In genomic region chr2:226142452-226142851, GRCh38 we compare ENCODE assay signal across 25 cellular contexts.
"Had no signal": no experiment of that assay in that cellular context is flagged by ENCODE, and none has a peak within 500 bp of the region (broad histone marks: within the 10 kb centered on the region; RNA-seq: fewer than 3 reads in every experiment).

No MANE protein-coding gene starts in this region.

- H3K9me3 ChIP-seq: SJCRH30 had no signal

- H3K4me1 ChIP-seq: SJCRH30 had no signal

- H3K27ac ChIP-seq: brain microvascular endothelial cell, SJCRH30, VCaP had no signal

- DNase-seq: activated CD4-positive, alpha-beta memory T cell treated with anti-CD3 and anti-CD28 coated beads for 36 hours; activated CD4-positive, alpha-beta T cell treated with anti-CD3 and anti-CD28 coated beads, Interleukin-2, amount 10 ng/mL, durations not matched to agents 7 days and 5 days; activated CD4-positive, CD25-positive, alpha-beta regulatory T cell; activated CD8-positive, alpha-beta memory T cell treated with anti-CD3 and anti-CD28 coated beads for 24 hours; activated gamma-delta T cell; activated naive CD4-positive, alpha-beta T cell treated with anti-CD3 and anti-CD28 coated beads for 36 hours; activated naive CD8-positive, alpha-beta T cell treated with anti-CD3 and anti-CD28 coated beads for 36 hours; activated T-cell treated with anti-CD3 and anti-CD28 coated beads for 4 hours; activated T-cell treated with anti-CD3 and anti-CD28 coated beads, Interleukin-2, amount 50 U/mL, for 48 hours; brain microvascular endothelial cell; cerebellar nuclear complex; Kasumi-1; KBM-7; NCI-H1105; NCI-H1436 treated with DMSO at 0.1 percent for 48 hours; NCI-H1930; NCI-H345; NCI-H510A; NCI-H526 treated with DMSO at 0.1 percent for 48 hours; NCI-H82; SJCRH30; SK-N-SH; T-helper 1 cell had no signal

- H3K27me3 ChIP-seq: brain microvascular endothelial cell, SJCRH30 had no signal

- ATAC-seq: activated T-helper 17 cell treated with anti-CD3 and anti-CD28 coated beads, Interleukin-2, amount 50 U/mL, for 72 hours had no signal

- H3K36me3 ChIP-seq: brain microvascular endothelial cell, SJCRH30 had no signal

- H3K4me3 ChIP-seq: SJCRH30 had no signal
